8 cellular contexts compared by ENCODE assay signal in the genomic region with DNA sequence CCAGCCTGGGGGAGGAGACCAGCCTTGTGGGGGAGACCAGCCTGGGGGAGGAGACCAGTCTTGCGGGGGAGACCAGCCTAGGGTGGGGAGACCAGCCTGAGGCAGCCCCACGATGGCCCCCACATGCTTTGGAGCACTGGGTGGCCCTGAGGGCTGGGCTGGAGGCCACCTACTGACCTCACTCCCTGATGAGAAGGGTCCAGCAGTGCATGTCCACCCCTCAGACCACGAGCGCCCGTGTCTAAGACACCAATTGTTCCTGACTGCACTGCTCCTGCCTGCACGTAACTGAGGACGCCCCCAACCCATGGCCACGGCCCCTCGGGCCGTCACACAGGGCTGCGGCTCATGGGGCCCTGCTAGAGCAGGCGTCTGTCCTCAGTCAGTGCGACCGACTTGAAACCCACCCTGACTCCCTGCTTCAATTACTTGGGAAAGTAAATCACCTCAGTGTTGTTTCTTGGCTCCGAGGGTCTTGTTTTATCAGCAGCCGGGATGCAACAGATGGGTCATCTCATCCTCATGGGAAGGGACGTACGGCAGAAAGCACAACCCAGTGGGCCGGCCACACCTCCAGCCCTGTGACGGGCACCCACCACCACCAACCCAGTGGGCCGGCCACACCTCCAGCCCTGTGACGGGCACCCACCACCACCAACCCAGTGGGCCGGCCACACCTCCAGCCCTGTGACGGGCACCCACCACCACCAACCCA. TPM values are rescaled to one million over a fixed set of nuclear protein-coding genes. Genes with fewer than 3 reads are reported as not detected.
DNase-seq lines count a peak whose midpoint lies in the region; ATAC-seq lines count a peak whose summit lies in the region.

Gene SPATC1L, minus strand, starts transcription at position 550 of the 715 bp plus-strand sequence. CDS start 1,643 bp downstream, outside the sequence.

- H3K9ac ChIP-seq in Karpas-422 (ENCODE audit: low read length) = peak within 1 kb of the TSS; percentile 92

- no peaks in the 10 kb centered on the region for H3K79me2 ChIP-seq in Karpas-422 (ENCODE audit: low read length)

- peak; percentile 34 for DNase-seq in activated CD4-positive, alpha-beta T cell treated with anti-CD3 and anti-CD28 coated beads for 1 hour
- DNase-seq in activated CD4-positive, alpha-beta T cell treated with anti-CD3 and anti-CD28 coated beads, Interleukin-2, amount 50 U/mL, for 4 hours = no peak
- DNase-seq in Karpas-422 (peak; percentile 77), UCSD-AML1 (lab: John Stamatoyannopoulos, UW; ENCODE audit: unreplicated experiment) (peak; percentile 40), dedifferentiated amniotic fluid mesenchymal stem cell (ENCODE audit: extremely low spot score) (peak; percentile 44), left colon (peak; percentile 77 to 79), H4 (ENCODE audit: low spot score) (no peak)
- DNase-seq in stimulated activated CD4-positive, alpha-beta T cell treated with anti-CD3 and anti-CD28 coated beads, Interleukin-15, amount 100 ng/mL, for 48 hours (ENCODE audit: low read depth in 2 of 2) = peak; percentile 23 to 27

- no peaks in the 10 kb centered on the region for H3K9me3 ChIP-seq in Karpas-422 (ENCODE audit: low read length)

- no peaks in the 10 kb centered on the region for H3K27me3 ChIP-seq in Karpas-422 (ENCODE audit: low read length)

- peak within 1 kb of the TSS; percentile 92 for H3K4me3 ChIP-seq in Karpas-422 (ENCODE audit: low read length)

- intact Hi-C loops in left colon (cut with DNase I, micrococcal nuclease) = no loop called here

- peak within 1 kb of the TSS; percentile 99 for H2AFZ ChIP-seq in Karpas-422 (ENCODE audit: low read length)

- peaks cover 26% of the 10 kb centered on the region for H3K4me1 ChIP-seq in Karpas-422 (ENCODE audit: low read length)

- H3K9me2 ChIP-seq in Karpas-422 (replicated peaks; ENCODE audit: insufficient read depth, low read length) = no peaks in the 10 kb centered on the region

- H3K36me3 ChIP-seq in Karpas-422 (ENCODE audit: insufficient read depth, low read length) = no peaks in the 10 kb centered on the region

- H3K4me2 ChIP-seq in Karpas-422 (ENCODE audit: low read depth, low read length, poor library complexity, severe bottlenecking) = peak within 1 kb of the TSS; percentile 98

- H4K20me1 ChIP-seq in Karpas-422 (ENCODE audit: insufficient read depth, low read depth, low read length) = no peaks in the 10 kb centered on the region

- H3K27ac ChIP-seq in Karpas-422 (ENCODE audit: low read length) = peak within 1 kb of the TSS; percentile 80

- ATAC-seq in left colon = peak; percentile 75

RNA-seq across cellular contexts. Expression of gene SPATC1L, which starts in this region (rescaled TPM):
- total RNA-seq in Karpas-422 (2014; rRNA removed; shearing (Covaris generic); ENCODE audit: low replicate concordance) = 16.7 and 21.5 TPM in 2 replicates
- total RNA-seq in left colon = 1 to 10 TPM; 5.9 to 8.0 TPM
- total RNA-seq in H4 (2014; rRNA removed; shearing (Covaris generic)) = 0.31 and 2.7 TPM in 2 replicates

Comparison
In these comparisons a context has a peak if more than half of its experiments do, and no peak if none do; other contexts are left out.
1. DNase-seq: peak in activated CD4-positive, alpha-beta T cell treated with anti-CD3 and anti-CD28 coated beads for 1 hour (single experiment), Karpas-422 (single experiment), UCSD-AML1 (single experiment), dedifferentiated amniotic fluid mesenchymal stem cell (single experiment), left colon (2 of 2) and stimulated activated CD4-positive, alpha-beta T cell treated with anti-CD3 and anti-CD28 coated beads, Interleukin-15, amount 100 ng/mL, for 48 hours (2 of 2); none in activated CD4-positive, alpha-beta T cell treated with anti-CD3 and anti-CD28 coated beads, Interleukin-2, amount 50 U/mL, for 4 hours (0 of 2) and H4 (single experiment).